Comparison of ENCODE assay signal across 16 cellular contexts in the genomic region with DNA sequence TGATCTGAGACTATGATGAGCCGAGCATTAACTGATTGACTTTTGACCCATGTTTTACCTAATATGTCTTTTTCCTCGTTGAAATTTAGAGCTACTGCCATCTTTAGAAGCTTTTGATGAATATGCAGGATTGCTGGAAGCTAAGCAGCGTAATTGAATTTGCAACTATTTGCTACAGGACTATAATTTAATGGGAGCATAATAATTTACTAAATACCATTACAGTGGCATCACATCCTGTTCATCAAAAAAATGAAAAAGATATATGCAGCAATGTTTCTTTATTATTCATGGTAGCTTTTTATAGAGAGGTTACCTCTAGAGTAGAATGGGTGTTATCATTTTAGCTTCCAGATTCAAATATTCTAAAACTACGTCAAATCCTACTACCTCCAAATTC.
"Had no signal": no experiment of that assay in that cellular context is flagged by ENCODE, and none has a peak within 500 bp of the region (broad histone marks: within the 10 kb centered on the region; RNA-seq: fewer than 3 reads in every experiment).

No MANE protein-coding gene starts in this region.

- H3K9me3 ChIP-seq: gastroesophageal sphincter, psoas muscle, tibial nerve had no signal

- DNase-seq: activated CD4-positive, alpha-beta memory T cell treated with anti-CD3 and anti-CD28 coated beads for 36 hours; activated CD4-positive, alpha-beta T cell treated with anti-CD3 and anti-CD28 coated beads for 48 hours; activated naive CD4-positive, alpha-beta T cell treated with Interleukin-2 at 50 U/mL for 16 hours; activated naive CD8-positive, alpha-beta T cell treated with anti-CD3 and anti-CD28 coated beads for 36 hours; activated T-cell treated with anti-CD3 and anti-CD28 coated beads, Interleukin-2, amount 50 U/mL, for 48 hours; head of caudate nucleus; hypothalamus; psoas muscle; stimulated activated CD4-positive, alpha-beta T cell treated with anti-CD3 and anti-CD28 coated beads, Interleukin-1b, Interleukin-23, amount 100 ng/mL, for 48 hours; stimulated activated naive CD8-positive, alpha-beta T cell treated with anti-CD3 and anti-CD28 coated beads, Interleukin-15, amount 100 ng/mL, for 72 hours had no signal

- H3K4me1 ChIP-seq: gastroesophageal sphincter, psoas muscle, tibial nerve had no signal

- H3K27me3 ChIP-seq: gastroesophageal sphincter, tibial nerve had no signal

- H3K27ac ChIP-seq: coronary artery, epithelial cell of prostate, gastroesophageal sphincter, psoas muscle, tibial nerve had no signal

- ATAC-seq: gastroesophageal sphincter; psoas muscle; stimulated activated naive CD8-positive, alpha-beta T cell treated with anti-CD3 and anti-CD28 coated beads, Interleukin-15, amount 100 ng/mL, for 72 hours had no signal

- H3K36me3 ChIP-seq: gastroesophageal sphincter, tibial nerve had no signal

- H3K4me3 ChIP-seq: coronary artery, gastroesophageal sphincter, psoas muscle, tibial nerve had no signal

- FAIRE-seq: bronchial epithelial cell, islet of Langerhans had no signal
